Comparison of ENCODE assay signal across 1 cellular context in the genomic region with DNA sequence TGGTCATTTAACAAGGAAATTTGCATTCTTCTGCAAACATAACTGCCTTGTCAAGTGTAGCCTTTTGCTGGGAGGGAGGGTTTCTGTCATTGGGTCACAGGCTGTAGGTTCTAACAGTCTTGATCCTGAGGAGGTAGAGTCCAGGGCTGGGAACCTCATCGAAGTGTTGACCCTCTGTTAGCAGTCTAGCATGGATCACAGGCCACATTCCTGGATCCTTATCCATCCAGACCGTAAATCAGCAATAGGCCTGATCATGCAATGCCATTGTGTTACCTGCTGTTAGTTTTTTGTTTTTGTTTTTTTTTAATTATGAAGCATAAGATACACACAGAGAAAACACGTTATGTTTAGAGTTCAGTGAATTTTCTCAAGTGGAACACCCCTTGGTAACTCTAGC.
TF ChIP-seq lines count a peak whose summit lies in the region.

No MANE protein-coding gene starts in this region.

TF ChIP-seq in GM23338, 12 proteins besides CTCF, POLR2A, EP300 and RAD21 (continued from another document):
- TF ChIP-seq ETS1 (IDR thresholded peaks at IDR 0.05) (no peak), EZH2phosphoT487 (IDR thresholded peaks at IDR 0.05; ENCODE audit: unreplicated experiment) (no peak), POLR2AphosphoS5 (IDR thresholded peaks at IDR 0.05; ENCODE audit: low read depth) (no peak), REST (IDR thresholded peaks at IDR 0.05; ENCODE audit: unreplicated experiment) (no peak), EZH2 (IDR thresholded peaks at IDR 0.05; ENCODE audit: low read depth, unreplicated experiment) (no peak), ZNF114 (CRISPR knock-in tag; IDR thresholded peaks at IDR 0.05) (no peak)
- TF ChIP-seq, protein P1, sequence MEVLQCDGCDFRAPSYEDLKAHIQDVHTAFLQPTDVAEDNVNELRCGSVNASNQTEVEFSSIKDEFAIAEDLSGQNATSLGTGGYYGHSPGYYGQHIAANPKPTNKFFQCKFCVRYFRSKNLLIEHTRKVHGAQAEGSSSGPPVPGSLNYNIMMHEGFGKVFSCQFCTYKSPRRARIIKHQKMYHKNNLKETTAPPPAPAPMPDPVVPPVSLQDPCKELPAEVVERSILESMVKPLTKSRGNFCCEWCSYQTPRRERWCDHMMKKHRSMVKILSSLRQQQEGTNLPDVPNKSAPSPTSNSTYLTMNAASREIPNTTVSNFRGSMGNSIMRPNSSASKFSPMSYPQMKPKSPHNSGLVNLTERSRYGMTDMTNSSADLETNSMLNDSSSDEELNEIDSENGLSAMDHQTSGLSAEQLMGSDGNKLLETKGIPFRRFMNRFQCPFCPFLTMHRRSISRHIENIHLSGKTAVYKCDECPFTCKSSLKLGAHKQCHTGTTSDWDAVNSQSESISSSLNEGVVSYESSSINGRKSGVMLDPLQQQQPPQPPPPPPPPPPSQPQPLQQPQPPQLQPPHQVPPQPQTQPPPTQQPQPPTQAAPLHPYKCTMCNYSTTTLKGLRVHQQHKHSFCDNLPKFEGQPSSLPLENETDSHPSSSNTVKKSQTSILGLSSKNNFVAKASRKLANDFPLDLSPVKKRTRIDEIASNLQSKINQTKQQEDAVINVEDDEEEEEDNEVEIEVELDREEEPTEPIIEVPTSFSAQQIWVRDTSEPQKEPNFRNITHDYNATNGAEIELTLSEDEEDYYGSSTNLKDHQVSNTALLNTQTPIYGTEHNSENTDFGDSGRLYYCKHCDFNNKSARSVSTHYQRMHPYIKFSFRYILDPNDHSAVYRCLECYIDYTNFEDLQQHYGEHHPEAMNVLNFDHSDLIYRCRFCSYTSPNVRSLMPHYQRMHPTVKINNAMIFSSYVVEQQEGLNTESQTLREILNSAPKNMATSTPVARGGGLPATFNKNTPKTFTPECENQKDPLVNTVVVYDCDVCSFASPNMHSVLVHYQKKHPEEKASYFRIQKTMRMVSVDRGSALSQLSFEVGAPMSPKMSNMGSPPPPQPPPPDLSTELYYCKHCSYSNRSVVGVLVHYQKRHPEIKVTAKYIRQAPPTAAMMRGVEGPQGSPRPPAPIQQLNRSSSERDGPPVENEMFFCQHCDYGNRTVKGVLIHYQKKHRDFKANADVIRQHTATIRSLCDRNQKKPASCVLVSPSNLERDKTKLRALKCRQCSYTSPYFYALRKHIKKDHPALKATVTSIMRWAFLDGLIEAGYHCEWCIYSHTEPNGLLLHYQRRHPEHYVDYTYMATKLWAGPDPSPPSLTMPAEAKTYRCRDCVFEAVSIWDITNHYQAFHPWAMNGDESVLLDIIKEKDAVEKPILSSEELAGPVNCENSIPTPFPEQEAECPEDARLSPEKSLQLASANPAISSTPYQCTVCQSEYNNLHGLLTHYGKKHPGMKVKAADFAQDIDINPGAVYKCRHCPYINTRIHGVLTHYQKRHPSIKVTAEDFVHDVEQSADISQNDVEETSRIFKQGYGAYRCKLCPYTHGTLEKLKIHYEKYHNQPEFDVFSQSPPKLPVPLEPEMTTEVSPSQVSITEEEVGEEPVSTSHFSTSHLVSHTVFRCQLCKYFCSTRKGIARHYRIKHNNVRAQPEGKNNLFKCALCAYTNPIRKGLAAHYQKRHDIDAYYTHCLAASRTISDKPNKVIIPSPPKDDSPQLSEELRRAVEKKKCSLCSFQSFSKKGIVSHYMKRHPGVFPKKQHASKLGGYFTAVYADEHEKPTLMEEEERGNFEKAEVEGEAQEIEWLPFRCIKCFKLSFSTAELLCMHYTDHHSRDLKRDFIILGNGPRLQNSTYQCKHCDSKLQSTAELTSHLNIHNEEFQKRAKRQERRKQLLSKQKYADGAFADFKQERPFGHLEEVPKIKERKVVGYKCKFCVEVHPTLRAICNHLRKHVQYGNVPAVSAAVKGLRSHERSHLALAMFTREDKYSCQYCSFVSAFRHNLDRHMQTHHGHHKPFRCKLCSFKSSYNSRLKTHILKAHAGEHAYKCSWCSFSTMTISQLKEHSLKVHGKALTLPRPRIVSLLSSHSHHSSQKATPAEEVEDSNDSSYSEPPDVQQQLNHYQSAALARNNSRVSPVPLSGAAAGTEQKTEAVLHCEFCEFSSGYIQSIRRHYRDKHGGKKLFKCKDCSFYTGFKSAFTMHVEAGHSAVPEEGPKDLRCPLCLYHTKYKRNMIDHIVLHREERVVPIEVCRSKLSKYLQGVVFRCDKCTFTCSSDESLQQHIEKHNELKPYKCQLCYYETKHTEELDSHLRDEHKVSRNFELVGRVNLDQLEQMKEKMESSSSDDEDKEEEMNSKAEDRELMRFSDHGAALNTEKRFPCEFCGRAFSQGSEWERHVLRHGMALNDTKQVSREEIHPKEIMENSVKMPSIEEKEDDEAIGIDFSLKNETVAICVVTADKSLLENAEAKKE (CRISPR knock-in tag; IDR thresholded peaks at IDR 0.05): no peak
TF ChIP-seq in GM23338: peak in this region for 0.
